1 cellular context compared by ENCODE assay signal in the genomic region with DNA sequence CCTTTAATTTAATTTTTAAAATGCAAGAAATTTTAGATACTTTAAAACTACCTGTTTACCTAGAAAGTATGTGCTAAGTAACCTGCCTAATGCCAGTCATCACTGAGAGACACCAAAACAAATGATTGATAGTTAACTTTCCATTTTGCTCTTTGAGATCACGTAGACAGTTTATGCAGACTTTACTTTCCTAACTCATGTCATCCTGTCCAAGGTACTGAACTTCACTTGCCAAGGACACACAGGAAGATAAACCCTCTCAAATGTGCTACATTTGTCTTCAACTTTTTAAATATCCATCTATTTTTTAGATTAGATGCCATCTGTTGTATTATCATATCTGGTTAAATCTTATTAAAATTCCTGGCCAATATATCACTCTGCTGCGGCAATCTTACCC.
TF ChIP-seq lines count a peak whose summit lies in the region.

No MANE protein-coding gene starts in this region.

TF ChIP-seq in SK-N-SH treated with all-trans-retinoic acid at 6 μM for 48 hours, 23 proteins besides CTCF, POLR2A, EP300 and RAD21 (continued from another document):
- no peak for TF ChIP-seq TOX (CRISPR knock-in tag; IDR thresholded peaks at IDR 0.05; ENCODE audit: borderline replicate concordance)
- TF ChIP-seq ZNF70 (CRISPR knock-in tag; IDR thresholded peaks at IDR 0.05): no peak
- TF ChIP-seq SNAI2 (CRISPR knock-in tag; IDR thresholded peaks at IDR 0.05): no peak
